36 cellular contexts compared by ENCODE assay signal in genomic region chr19:46461537-46461936, GRCh38. TPM values are rescaled to one million over a fixed set of nuclear protein-coding genes. Genes with fewer than 3 reads are reported as not detected.
DNase-seq lines count a peak whose midpoint lies in the region; TF ChIP-seq lines count a peak whose summit lies in the region.
"Had no signal": no experiment of that assay in that cellular context is flagged by ENCODE, and none has a peak within 500 bp of the region (broad histone marks: within the 10 kb centered on the region; RNA-seq: fewer than 3 reads in every experiment).

No MANE protein-coding gene starts in this region.

- H3K27ac ChIP-seq in epithelial cell of prostate = peak overlapping the region; percentile 87
- no peak overlapping the region for H3K27ac ChIP-seq in ascending aorta
- H3K27ac ChIP-seq in osteoblast (ENCODE audit: low read depth, low read length) = no peak overlapping the region
- H3K27ac ChIP-seq: A549, cardiac muscle cell, colonic mucosa, SJSA1, spleen, thoracic aorta had no signal

- no peaks in the 10 kb centered on the region for H3K79me2 ChIP-seq in osteoblast (ENCODE audit: insufficient read depth, low read length)

- no peak overlapping the region for H3K4me2 ChIP-seq in osteoblast (ENCODE audit: insufficient read depth, low read length)
- H3K4me2 ChIP-seq: A549 had no signal

- no peaks in the 10 kb centered on the region for H3K27me3 ChIP-seq in ascending aorta
- no peaks in the 10 kb centered on the region for H3K27me3 ChIP-seq in osteoblast (ENCODE audit: insufficient read depth, low read length)
- H3K27me3 ChIP-seq: cardiac muscle cell, colonic mucosa, SJSA1 had no signal

- no peaks in the 10 kb centered on the region for H3K36me3 ChIP-seq in ascending aorta
- no peaks in the 10 kb centered on the region for H3K36me3 ChIP-seq in osteoblast (ENCODE audit: insufficient read depth, low read length)
- H3K36me3 ChIP-seq: colonic mucosa, SJSA1, spleen, thoracic aorta had no signal

- H3K4me3 ChIP-seq in AG10803 (ENCODE audit: low read length) (no peak overlapping the region), ascending aorta (no peak overlapping the region), osteoblast (ENCODE audit: insufficient read depth, low read length) (no peak overlapping the region)
- H3K4me3 ChIP-seq: A549, cardiac muscle cell, colonic mucosa, SJSA1, spleen, thoracic aorta had no signal

- no peaks in the 10 kb centered on the region for H4K20me1 ChIP-seq in osteoblast (ENCODE audit: insufficient read depth, low read length)

- H3K4me1 ChIP-seq in ascending aorta (no peaks in the 10 kb centered on the region), osteoblast (ENCODE audit: insufficient read depth, low read length) (peaks cover 6% of the 10 kb centered on the region)
- H3K4me1 ChIP-seq: colonic mucosa had no signal

- H3K9me3 ChIP-seq in ascending aorta = no peaks in the 10 kb centered on the region
- no peaks in the 10 kb centered on the region for H3K9me3 ChIP-seq in osteoblast (ENCODE audit: low read depth, low read length)
- H3K9me3 ChIP-seq: A549, colonic mucosa, SJSA1, spleen, thoracic aorta had no signal

- intact Hi-C loops in ascending aorta (cut with DNase I) = no loop called here

- TF ChIP-seq CTCF in AG10803 (conservative IDR thresholded peaks at IDR 0.05; ENCODE audit: low read length) (no peak), ascending aorta (IDR thresholded peaks at IDR 0.05) (no peak), osteoblast (IDR thresholded peaks at IDR 0.05; ENCODE audit: extremely low read depth, low read depth, low read length) (no peak)

- no peak overlapping the region for H2AFZ ChIP-seq in osteoblast (ENCODE audit: low read length)

- peak; percentile 32 for DNase-seq in AG10803 (ENCODE audit: low read depth)
- peak; percentile 17 for DNase-seq in EL
- DNase-seq in NCI-H524 treated with DMSO at 0.1 percent for 48 hours (lab: John Stamatoyannopoulos, UW) = peak; percentile 17
- peak; percentile 89 for DNase-seq in epithelial cell of prostate (ENCODE audit: low read depth, low spot score)
- DNase-seq in H4 (ENCODE audit: low spot score) = no peak
- no peak for DNase-seq in T-helper 2 cell
- no peak for DNase-seq in ascending aorta (ENCODE audit: low spot score in 2 of 2)
- DNase-seq in osteoblast (ENCODE audit: insufficient read length, low spot score, missing footprints) = no peak
- DNase-seq: activated B cell treated with CpG ODN at 0.5 μM for 24 hours; activated CD4-positive, alpha-beta T cell treated with anti-CD3 and anti-CD28 coated beads, Interleukin-2, amount 10 ng/mL, durations not matched to agents 7 days and 5 days; activated effector memory CD4-positive, alpha-beta T cell treated with Interleukin-2 at 50 U/mL for 16 hours; AML-193; anterior cingulate cortex; CD8-positive, alpha-beta T cell; colonic mucosa; DMS153; effector memory CD4-positive, alpha-beta T cell; erythroblast; H9; head of caudate nucleus; kidney; NCI-H1092; NCI-H187 treated with DMSO at 0.1 percent for 48 hours; NCI-H2227 treated with DMSO at 0.1 percent for 48 hours; right cardiac atrium; spleen; stimulated activated CD4-positive, alpha-beta T cell treated with anti-CD3 and anti-CD28 coated beads, Interleukin-2, amount 100 ng/mL, for 24 hours; stimulated activated naive CD8-positive, alpha-beta T cell treated with anti-CD3 and anti-CD28 coated beads, Interleukin-15, amount 100 ng/mL, for 72 hours; T-helper 1 cell had no signal

RNA-seq across cellular contexts. Expression of gene PNMA8A, which starts 9.8 kb away (rescaled TPM):
- not detected in 2 replicates for total RNA-seq in H4 (2014; rRNA removed; shearing (Covaris generic))
- total RNA-seq in ascending aorta (0.53 TPM), osteoblast (2.1 and 2.2 TPM in 2 replicates)
- total RNA-seq: activated B cell treated with CpG ODN at 0.5 μM for 24 hours; activated CD4-positive, alpha-beta T cell treated with anti-CD3 and anti-CD28 coated beads, Interleukin-2, amount 10 ng/mL, durations not matched to agents 7 days and 5 days; CD8-positive, alpha-beta T cell had no signal

RNA-seq across cellular contexts. Expression of gene PNMA8C, which starts 32.8 kb away (rescaled TPM):
- not detected in 2 replicates for total RNA-seq in H4 (2014; rRNA removed; shearing (Covaris generic))
- total RNA-seq in ascending aorta (0.53 TPM), osteoblast (under 0.01 and 0.36 TPM in 2 replicates)
- total RNA-seq: activated B cell treated with CpG ODN at 0.5 μM for 24 hours; activated CD4-positive, alpha-beta T cell treated with anti-CD3 and anti-CD28 coated beads, Interleukin-2, amount 10 ng/mL, durations not matched to agents 7 days and 5 days; activated CD8-positive, alpha-beta memory T cell treated with anti-CD3 and anti-CD28 coated beads for 36 hours; G401; HepG2; SJSA1; spleen had no signal

RNA-seq across cellular contexts. Expression of gene PNMA8B, which starts 34.1 kb away (rescaled TPM):
- not detected in 2 replicates for total RNA-seq in H4 (2014; rRNA removed; shearing (Covaris generic))
- 15.8 TPM for total RNA-seq in ascending aorta
- 0.72 and 1.2 TPM in 2 replicates for total RNA-seq in osteoblast
- total RNA-seq: CD8-positive, alpha-beta T cell; G401; HepG2; SJSA1 had no signal

RNA-seq across cellular contexts. Expression of gene CCDC8, which starts 48.2 kb away (rescaled TPM):
- total RNA-seq in H4 (2014; rRNA removed; shearing (Covaris generic)) = not detected in 2 replicates
- total RNA-seq in ascending aorta = 10.0 TPM
- total RNA-seq in osteoblast = 17.4 and 22.1 TPM in 2 replicates
- total RNA-seq: activated B cell treated with CpG ODN at 0.5 μM for 24 hours; activated CD4-positive, alpha-beta T cell treated with anti-CD3 and anti-CD28 coated beads, Interleukin-2, amount 10 ng/mL, durations not matched to agents 7 days and 5 days; activated CD8-positive, alpha-beta memory T cell treated with anti-CD3 and anti-CD28 coated beads for 36 hours; CD8-positive, alpha-beta T cell had no signal

Comparison
In these comparisons a context has a peak if more than half of its experiments do, and no peak if none do; other contexts are left out.
1. DNase-seq: peak in AG10803 (single experiment), EL (single experiment), NCI-H524 treated with DMSO at 0.1 percent for 48 hours (single experiment) and epithelial cell of prostate (single experiment); none in H4 (single experiment), T-helper 2 cell (0 of 5), ascending aorta (0 of 2) and osteoblast (single experiment).